Comparison of ENCODE assay signal across 8 cellular contexts in the genomic region with DNA sequence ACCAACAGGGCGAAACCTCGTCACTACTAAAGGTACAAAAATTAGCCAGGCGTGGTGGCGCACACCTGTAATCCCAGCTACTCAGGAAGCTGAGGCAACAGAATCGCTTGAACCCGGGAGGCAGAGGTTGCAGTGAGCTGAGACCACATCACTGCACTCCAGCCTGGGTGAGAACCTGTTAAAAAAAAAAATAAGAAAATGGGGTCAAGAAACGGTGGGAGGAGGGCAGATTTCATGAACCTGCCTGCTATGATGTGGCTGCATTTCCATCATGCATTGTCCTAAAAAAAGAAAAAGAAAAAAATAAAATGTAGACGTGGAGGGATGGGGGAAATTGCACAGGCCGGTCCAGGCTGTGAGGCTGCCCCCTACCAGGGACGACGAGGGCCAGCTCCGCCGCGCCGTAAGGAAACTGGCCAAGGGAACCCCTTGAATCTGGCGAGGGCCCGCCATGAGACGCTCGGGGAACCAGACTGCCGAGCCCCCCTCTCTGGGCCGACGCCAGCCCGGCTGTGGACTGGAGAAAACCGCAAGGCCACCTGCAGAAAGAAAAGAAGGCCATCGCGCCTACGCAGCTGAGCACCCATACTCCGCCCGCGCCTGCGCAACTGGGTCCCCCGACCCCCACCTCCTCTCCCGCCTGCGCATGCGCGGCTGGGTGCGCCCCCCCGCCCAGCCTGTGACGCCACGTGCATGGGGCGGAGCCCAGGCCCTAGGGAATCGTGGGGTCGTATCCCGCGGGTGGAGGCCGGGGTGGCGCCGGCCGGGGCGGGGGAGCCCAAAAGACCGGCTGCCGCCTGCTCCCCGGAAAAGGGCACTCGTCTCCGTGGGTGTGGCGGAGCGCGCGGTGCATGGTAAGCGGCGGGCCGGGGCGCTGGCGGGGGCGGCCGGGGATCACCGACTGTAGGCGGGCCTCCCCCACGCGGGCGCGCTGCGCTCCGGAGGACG. TPM values are rescaled to one million over a fixed set of nuclear protein-coding genes. Genes with fewer than 3 reads are reported as not detected.
A peak's percentile ranks its signal among the peaks of the same experiment; 100 is the strongest.
DNase-seq lines count a peak whose midpoint lies in the region; ATAC-seq and TF ChIP-seq lines count a peak whose summit lies in the region.

A gene (plus strand): TSS at position 699 of the 948 bp plus-strand sequence. CDS start 10,825 bp downstream, outside the sequence.

- H3K27ac Mint-ChIP-seq in T-helper 17 cell: peak within 1 kb of the TSS; percentile 96

- TF ChIP-seq POLR2A in uterus (IDR thresholded peaks at IDR 0.05): peak; percentile 72 to 88

- H3K36me3 ChIP-seq in right atrium auricular region (no peaks in the 10 kb centered on the region), uterus (no peaks in the 10 kb centered on the region)

- peaks cover 0 to 67% of the 10 kb centered on the region in 2 donors for H3K4me1 ChIP-seq in right atrium auricular region
- H3K4me1 ChIP-seq in uterus: no peaks in the 10 kb centered on the region

- TF ChIP-seq CTCF in right atrium auricular region (IDR thresholded peaks at IDR 0.05) (peak in 1 of 2 donors; percentile 52), uterus (IDR thresholded peaks at IDR 0.05) (peak in 3 of 4 experiments; percentile 15 to 45 (median 22))

- peaks cover 39% of the 10 kb centered on the region for H3K4me1 Mint-ChIP-seq in T-helper 17 cell

- H3K9me3 ChIP-seq in T-helper 17 cell (ENCODE audit: control insufficient read depth, low read length, poor library complexity, severe bottlenecking) (no peaks in the 10 kb centered on the region), right atrium auricular region (no peaks in the 10 kb centered on the region), uterus (no peaks in the 10 kb centered on the region)

- H3K27me3 ChIP-seq in right atrium auricular region: no peaks in the 10 kb centered on the region
- H3K27me3 ChIP-seq in uterus: no peaks in the 10 kb centered on the region

- peak; percentile 93 for DNase-seq in NCI-H146 (lab: John Stamatoyannopoulos, UW)
- peak; percentile 94 to 95 (median 94) for DNase-seq in T-helper 17 cell
- DNase-seq in right atrium auricular region (ENCODE audit: low spot score): peak; percentile 92
- DNase-seq in putamen (ENCODE audit: low spot score): peak; percentile 92
- peak; percentile 90 to 95 for DNase-seq in uterus

- intact Hi-C loops in uterus (cut with DNase I; ENCODE audit: low total_unique reads): no loop called here

- H3K27ac ChIP-seq in angular gyrus (ENCODE audit: low read depth, low read length): peak within 1 kb of the TSS; percentile 90
- H3K27ac ChIP-seq in right atrium auricular region: peak within 1 kb of the TSS; percentile 95 to 98
- peak within 1 kb of the TSS; percentile 87 to 88 for H3K27ac ChIP-seq in uterus

- H3K4me3 ChIP-seq in right atrium auricular region: peak within 1 kb of the TSS; percentile 91 to 96
- peak within 1 kb of the TSS; percentile 72 to 76 for H3K4me3 ChIP-seq in uterus

- H3K36me3 Mint-ChIP-seq in T-helper 17 cell (ENCODE audit: low read depth): no peaks in the 10 kb centered on the region

- H3K4me3 Mint-ChIP-seq in T-helper 17 cell: peak within 1 kb of the TSS; percentile 94

- peak; percentile 56 for ATAC-seq in GM18499 (IDR thresholded peaks at IDR 0.05; ENCODE audit: insufficient read depth, unreplicated experiment)
- ATAC-seq in HG02884 (IDR thresholded peaks at IDR 0.05; ENCODE audit: unreplicated experiment): peak; percentile 68
- peak; percentile 82 for ATAC-seq in T-helper 17 cell

- peaks cover 10% of the 10 kb centered on the region for H3K27me3 Mint-ChIP-seq in T-helper 17 cell

RNA-seq across cellular contexts. Expression of the gene that starts here (rescaled TPM):
- total RNA-seq in T-helper 17 cell: 10 to 100 TPM; 62.5 to 63.2 TPM
- 100 to 1,000 TPM in 1 of 2 donors, 10 to 100 TPM in 1; 75.9 to 116 TPM for total RNA-seq in right atrium auricular region
- 10 to 100 TPM; 20.7 to 47.2 (median 30.7) TPM for total RNA-seq in uterus

Comparison
In these comparisons a context has a peak if more than half of its experiments do, and no peak if none do; other contexts are left out.
1. Peak in every context shown above with its lines: DNase-seq, ATAC-seq, H3K4me3 ChIP-seq and H3K27ac ChIP-seq.